Comparison of ENCODE assay signal across 8 cellular contexts in genomic region chr5:13976867-13977479, GRCh38. TPM values are rescaled to one million over a fixed set of nuclear protein-coding genes. Genes with fewer than 3 reads are reported as not detected.
DNase-seq lines count a peak whose midpoint lies in the region; ATAC-seq and TF ChIP-seq lines count a peak whose summit lies in the region.

No MANE protein-coding gene starts in this region.

- TF ChIP-seq EP300 in upper lobe of left lung (IDR thresholded peaks at IDR 0.05) = no peak

- H3K27me3 ChIP-seq in fibroblast of lung (ENCODE audit: control insufficient read depth, insufficient read depth, low read length) (no peaks in the 10 kb centered on the region), smooth muscle cell (ENCODE audit: low read depth) (peaks cover 2% of the 10 kb centered on the region), upper lobe of left lung (no peaks in the 10 kb centered on the region)

- POLR2A ChIA-PET in OCI-LY7 (lab: Charles Lee) = no interaction called here

- H3K79me2 ChIP-seq in OCI-LY7 (ENCODE audit: insufficient read depth, low read depth, low read length) (no peaks in the 10 kb centered on the region), fibroblast of lung (ENCODE audit: control insufficient read depth, insufficient read depth, low read length) (no peaks in the 10 kb centered on the region), smooth muscle cell (ENCODE audit: low read depth) (no peaks in the 10 kb centered on the region)

- no peaks in the 10 kb centered on the region for H3F3A ChIP-seq in smooth muscle cell (ENCODE audit: low read depth)

- no peaks in the 10 kb centered on the region for H3K4me1 ChIP-seq in OCI-LY7 (ENCODE audit: insufficient read depth, low read length, poor library complexity, severe bottlenecking)
- peaks cover 4% of the 10 kb centered on the region for H3K4me1 ChIP-seq in fibroblast of lung (ENCODE audit: control insufficient read depth, extremely low read depth, insufficient read depth, low read length)
- no peaks in the 10 kb centered on the region for H3K4me1 ChIP-seq in smooth muscle cell (ENCODE audit: low read depth)
- H3K4me1 ChIP-seq in upper lobe of left lung = no peaks in the 10 kb centered on the region

- H2AFZ ChIP-seq in OCI-LY7 (ENCODE audit: low read length) = no peak overlapping the region
- H2AFZ ChIP-seq in fibroblast of lung (ENCODE audit: low read length) = no peak overlapping the region
- no peak overlapping the region for H2AFZ ChIP-seq in smooth muscle cell (ENCODE audit: low read depth)

- no peak for TF ChIP-seq POLR2A in upper lobe of left lung (IDR thresholded peaks at IDR 0.05)

- ATAC-seq in HG02885 (IDR thresholded peaks at IDR 0.05; ENCODE audit: poor library complexity, unreplicated experiment) (peak; percentile 51), GM21423 (IDR thresholded peaks at IDR 0.05; ENCODE audit: unreplicated experiment) (no peak), HG02623 (IDR thresholded peaks at IDR 0.05; ENCODE audit: unreplicated experiment) (no peak), upper lobe of left lung (ENCODE audit: low FRiP score in 2 of 2) (no peak)

- intact Hi-C loops in OCI-LY7 (cut with micrococcal nuclease; ENCODE audit: unreplicated experiment) = no loop called here

- no peak overlapping the region for H3K4me2 ChIP-seq in OCI-LY7 (ENCODE audit: low read length)
- H3K4me2 ChIP-seq in fibroblast of lung (ENCODE audit: extremely low read depth, insufficient read depth, low read length) = peak overlapping the region; percentile 37
- H3K4me2 ChIP-seq in smooth muscle cell = no peak overlapping the region

- H3K36me3 ChIP-seq in OCI-LY7 (ENCODE audit: insufficient read depth, low read length) (no peaks in the 10 kb centered on the region), fibroblast of lung (ENCODE audit: control insufficient read depth, insufficient read depth, low read length) (peaks cover 2% of the 10 kb centered on the region), smooth muscle cell (ENCODE audit: low read depth) (no peaks in the 10 kb centered on the region), upper lobe of left lung (no peaks in the 10 kb centered on the region)

- TF ChIP-seq CTCF in OCI-LY7 (conservative IDR thresholded peaks at IDR 0.05; ENCODE audit: low read length) (peak; percentile 55), fibroblast of lung (conservative IDR thresholded peaks at IDR 0.05 in 1 of 2, IDR thresholded peaks at IDR 0.05 in 1 of 2; ENCODE audit: low read depth in 1 of 2, low read length in 2 of 2) (peak; percentile 39), smooth muscle cell (IDR thresholded peaks at IDR 0.05; ENCODE audit: borderline replicate concordance, insufficient read depth, poor library complexity, severe bottlenecking) (peak; percentile 49), upper lobe of left lung (IDR thresholded peaks at IDR 0.05) (peak in 2 of 6 experiments; percentile 23 to 35)

- no peaks in the 10 kb centered on the region for H3K9me2 ChIP-seq in OCI-LY7 (ENCODE audit: insufficient read depth, low read length)

- H3K9ac ChIP-seq in fibroblast of lung (ENCODE audit: insufficient read depth, low read length) (no peak overlapping the region), smooth muscle cell (ENCODE audit: low read depth) (no peak overlapping the region)

- BruUV-seq in OCI-LY7 (replicated peaks; lab: Mats Ljungman, UMichigan) = no TSS peak

- WGBS in smooth muscle cell (ENCODE audit: low lambda C conversion rate) = 64% methylated on average over 8 of the region's 8 CpGs
- 51 to 63% methylated on average over 8 of the region's 8 CpGs for WGBS in upper lobe of left lung, 2 donors

- no peaks in the 10 kb centered on the region for H3K9me3 ChIP-seq in OCI-LY7 (ENCODE audit: low read length)
- no peaks in the 10 kb centered on the region for H3K9me3 ChIP-seq in fibroblast of lung (ENCODE audit: control insufficient read depth, insufficient read depth, low read depth, low read length)
- no peaks in the 10 kb centered on the region for H3K9me3 ChIP-seq in smooth muscle cell (replicated peaks; ENCODE audit: low read depth)
- no peaks in the 10 kb centered on the region for H3K9me3 ChIP-seq in upper lobe of left lung

- H3K4me3 ChIP-seq in OCI-LY7 (ENCODE audit: low read depth, low read length, poor library complexity, severe bottlenecking) = no peak overlapping the region
- no peak overlapping the region for H3K4me3 ChIP-seq in fibroblast of lung (replicated peaks in 1 of 4; ENCODE audit: control extremely low read depth in 1 of 4, insufficient read depth in 1 of 4, low read depth in 3 of 4, low read length in 4 of 4)
- H3K4me3 ChIP-seq in smooth muscle cell = no peak overlapping the region
- H3K4me3 ChIP-seq in upper lobe of left lung = no peak overlapping the region

- H3K27ac ChIP-seq in OCI-LY7 (ENCODE audit: low read depth, low read length, poor library complexity, severe bottlenecking) (no peak overlapping the region), fibroblast of lung (ENCODE audit: insufficient read depth, low read length) (no peak overlapping the region), smooth muscle cell (ENCODE audit: low read depth) (no peak overlapping the region), upper lobe of left lung (no peak overlapping the region)

- DNase-seq in AG08396 (ENCODE audit: low spot score) = peak; percentile 61
- DNase-seq in OCI-LY7 (ENCODE audit: low spot score) = peak; percentile 13
- peak; percentile 51 to 60 for DNase-seq in fibroblast of lung (ENCODE audit: low read depth in 2 of 2)
- no peak for DNase-seq in smooth muscle cell (lab: John Stamatoyannopoulos, UW; ENCODE audit: unreplicated experiment)
- no peak for DNase-seq in upper lobe of left lung

- CTCF ChIA-PET in OCI-LY7 (lab: Charles Lee; ENCODE audit: unreplicated experiment) = no interaction called here

- no peaks in the 10 kb centered on the region for H4K20me1 ChIP-seq in OCI-LY7 (ENCODE audit: insufficient read depth, low read length)
- no peaks in the 10 kb centered on the region for H4K20me1 ChIP-seq in fibroblast of lung (ENCODE audit: control insufficient read depth, extremely low read depth, insufficient read depth, low read length)
- H4K20me1 ChIP-seq in smooth muscle cell (ENCODE audit: low read depth) = no peaks in the 10 kb centered on the region

RNA-seq across cellular contexts. Expression of gene DNAH5, which starts 32.5 kb away (rescaled TPM):
- total RNA-seq in OCI-LY7 (2014; rRNA removed; shearing (Covaris generic)) = not detected in 2 replicates
- 0.06 TPM in 1 of 2 replicates, not detected in the other for total RNA-seq in OCI-LY7 (2022)
- total RNA-seq in fibroblast of lung = 0.77 and 3.1 TPM in 2 replicates
- 2.1 and 2.5 TPM in 2 replicates for polyA plus RNA-seq in fibroblast of lung
- polyA plus RNA-seq in fibroblast of lung (2012) = 1.3 and 1.6 TPM in 2 replicates
- 0.75 and 1.9 TPM in 2 replicates for polyA minus RNA-seq in fibroblast of lung (ENCODE audit: low replicate concordance)
- total RNA-seq in smooth muscle cell = 0.04 and 0.31 TPM in 2 replicates
- polyA plus RNA-seq in smooth muscle cell = 0.07 and 0.33 TPM in 2 replicates
- 10 to 100 TPM in 3 of 6 donors, 1 to 10 TPM in 3; 5.0 to 47.3 (median 10.7) TPM for total RNA-seq in upper lobe of left lung

Comparison
In these comparisons a context has a peak if more than half of its experiments do, and no peak if none do; other contexts are left out.
1. DNase-seq: peak in AG08396 (single experiment), OCI-LY7 (single experiment) and fibroblast of lung (2 of 2); none in smooth muscle cell (single experiment) and upper lobe of left lung (0 of 2).